12 cellular contexts compared by ENCODE assay signal in genomic region chr1:203316626-203317093, GRCh38. TPM values are rescaled to one million over a fixed set of nuclear protein-coding genes. Genes with fewer than 3 reads are reported as not detected.
DNase-seq lines count a peak whose midpoint lies in the region; ATAC-seq and TF ChIP-seq lines count a peak whose summit lies in the region.
"Had no signal": no experiment of that assay in that cellular context is flagged by ENCODE, and none has a peak within 500 bp of the region (broad histone marks: within the 10 kb centered on the region; RNA-seq: fewer than 3 reads in every experiment).

No MANE protein-coding gene starts in this region.

- CTCF ChIA-PET in activated CD8-positive, alpha-beta T cell treated with anti-CD3 and anti-CD28 coated beads, Interleukin-2, amount 10 ng/mL, durations not matched to agents 7 days and 5 days (lab: Charles Lee): interaction anchor here (0.8 to 4.1 kb wide), 11 partner anchors 8 to 49 kb away, joined by 3 to 18 read pairs (median 6); partner anchors contain the start of gene BTG2

- POLR2A ChIA-PET in activated CD8-positive, alpha-beta T cell treated with anti-CD3 and anti-CD28 coated beads, Interleukin-2, amount 10 ng/mL, durations not matched to agents 7 days and 5 days (lab: Charles Lee): interaction anchor here (0.7 to 2.4 kb wide), 3 partner anchors 8 to 28 kb away, joined by 3 to 25 read pairs (median 4); partner anchors contain the start of gene BTG2

- H3K36me3 ChIP-seq in ascending aorta (no peaks in the 10 kb centered on the region), right lobe of liver (no peaks in the 10 kb centered on the region), transverse colon (no peaks in the 10 kb centered on the region)

- H3K27me3 Mint-ChIP-seq in activated CD8-positive, alpha-beta T cell treated with anti-CD3 and anti-CD28 coated beads, Interleukin-2, amount 10 ng/mL, durations not matched to agents 7 days and 5 days (ENCODE audit: low read depth): peaks cover 3% of the 10 kb centered on the region

- peaks cover 24% of the 10 kb centered on the region for H3K4me1 Mint-ChIP-seq in activated CD8-positive, alpha-beta T cell treated with anti-CD3 and anti-CD28 coated beads, Interleukin-2, amount 10 ng/mL, durations not matched to agents 7 days and 5 days (ENCODE audit: low read depth)

- H3K27ac ChIP-seq in ascending aorta (peak overlapping the region; percentile 60 to 73), right lobe of liver (peak overlapping the region in 1 of 3 donors; percentile 62), transverse colon (peak overlapping the region; percentile 75 to 84 (median 78))
- H3K27ac ChIP-seq: neutrophil had no signal

- H3K9me3 Mint-ChIP-seq in activated CD8-positive, alpha-beta T cell treated with anti-CD3 and anti-CD28 coated beads, Interleukin-2, amount 10 ng/mL, durations not matched to agents 7 days and 5 days (ENCODE audit: insufficient read depth): no peaks in the 10 kb centered on the region

- H3K9me3 ChIP-seq in ascending aorta (no peaks in the 10 kb centered on the region), right lobe of liver (no peaks in the 10 kb centered on the region), transverse colon (no peaks in the 10 kb centered on the region)
- H3K9me3 ChIP-seq: neutrophil had no signal

- H3K27ac Mint-ChIP-seq in activated CD8-positive, alpha-beta T cell treated with anti-CD3 and anti-CD28 coated beads, Interleukin-2, amount 10 ng/mL, durations not matched to agents 7 days and 5 days: no peak overlapping the region

- in situ Hi-C loops in transverse colon (cut with MboI; ENCODE audit: low pct_ligation_motif_present in 1 of 4, low pct_unique_long_range_greater_than_20kb in 1 of 4, low sequenced_read_pairs in 3 of 4): no loop called here

- no peaks in the 10 kb centered on the region for H3K27me3 ChIP-seq in ascending aorta
- H3K27me3 ChIP-seq in right lobe of liver: no peaks in the 10 kb centered on the region
- H3K27me3 ChIP-seq in transverse colon: no peaks in the 10 kb centered on the region
- H3K27me3 ChIP-seq: neutrophil had no signal

- DNase-seq in DMS 273 (lab: John Stamatoyannopoulos, UW; ENCODE audit: unreplicated experiment): peak; percentile 43
- DNase-seq in DMS 273 treated with DMSO at 0.1 percent for 48 hours (lab: John Stamatoyannopoulos, UW): no peak
- no peak for DNase-seq in ascending aorta (ENCODE audit: low spot score in 2 of 2)
- DNase-seq in right lobe of liver: no peak
- peak; percentile 73 for DNase-seq in transverse colon
- DNase-seq in NCI-H1105 treated with DMSO at 0.1 percent for 48 hours (lab: John Stamatoyannopoulos, UW): no peak
- DNase-seq in NCI-H1048 (lab: John Stamatoyannopoulos, UW): no peak
- no peak for DNase-seq in activated CD8-positive, alpha-beta T cell treated with anti-CD3 and anti-CD28 coated beads, Interleukin-2, amount 10 ng/mL, durations not matched to agents 7 days and 5 days
- DNase-seq: 8988T, head of caudate nucleus, NCI-H2171 had no signal

- H3K4me3 ChIP-seq in ascending aorta (no peak overlapping the region), right lobe of liver (no peak overlapping the region), transverse colon (no peak overlapping the region)

- WGBS in right lobe of liver (ENCODE audit: insufficient coverage, low coverage, low lambda C conversion rate, missing lambda C conversion rate): 35% methylated on average over 4 of the region's 4 CpGs
- WGBS in transverse colon (ENCODE audit: low coverage in 1 of 2), 2 donors: 32% methylated on average over 4 of the region's 4 CpGs; no CpG with 5 or more reads in 1 of the 2 donors

- peaks cover 14% of the 10 kb centered on the region for H3K36me3 Mint-ChIP-seq in activated CD8-positive, alpha-beta T cell treated with anti-CD3 and anti-CD28 coated beads, Interleukin-2, amount 10 ng/mL, durations not matched to agents 7 days and 5 days (ENCODE audit: low read depth)

- intact Hi-C loops in ascending aorta (cut with DNase I) (no loop called here), right lobe of liver (cut with DNase I) (no loop called here), transverse colon (cut with DNase I; ENCODE audit: low total_unique reads) (no loop called here)

- H3K4me1 ChIP-seq in ascending aorta: peaks cover 0 to 6% of the 10 kb centered on the region in 2 donors
- peaks cover 0 to 6% (median 0%) of the 10 kb centered on the region in 4 donors for H3K4me1 ChIP-seq in right lobe of liver
- peaks cover 22 to 48% (median 35%) of the 10 kb centered on the region in 4 donors for H3K4me1 ChIP-seq in transverse colon

- TF ChIP-seq POLR2A in right lobe of liver (IDR thresholded peaks at IDR 0.05) (no peak), transverse colon (IDR thresholded peaks at IDR 0.05) (peak; percentile 15)

- peak; percentile 22 to 88 (median 59) for ATAC-seq in right lobe of liver
- no peak for ATAC-seq in activated CD8-positive, alpha-beta T cell treated with anti-CD3 and anti-CD28 coated beads, Interleukin-2, amount 10 ng/mL, durations not matched to agents 7 days and 5 days

- TF ChIP-seq CTCF in ascending aorta (IDR thresholded peaks at IDR 0.05): no peak
- no peak for TF ChIP-seq CTCF in right lobe of liver (IDR thresholded peaks at IDR 0.05)
- TF ChIP-seq CTCF in transverse colon (IDR thresholded peaks at IDR 0.05): no peak

- H3K4me3 Mint-ChIP-seq in activated CD8-positive, alpha-beta T cell treated with anti-CD3 and anti-CD28 coated beads, Interleukin-2, amount 10 ng/mL, durations not matched to agents 7 days and 5 days: no peak overlapping the region

- TF ChIP-seq EP300 in transverse colon (IDR thresholded peaks at IDR 0.05; ENCODE audit: low read depth): no peak

RNA-seq across cellular contexts. Expression of gene BTG2, which starts 11.3 kb away (rescaled TPM):
- total RNA-seq in ascending aorta (219 TPM), right lobe of liver (10 to 100 TPM in 1 of 6 experiments, 1 to 10 TPM in 5; 2.0 to 11.2 (median 5.4) TPM), transverse colon (100 to 1,000 TPM in 3 of 4 donors, 10 to 100 TPM in 1; 98.9 to 144 (median 142) TPM)
- 10 to 100 TPM; 58.6 to 58.9 TPM for total RNA-seq in activated CD8-positive, alpha-beta T cell treated with anti-CD3 and anti-CD28 coated beads, Interleukin-2, amount 10 ng/mL, durations not matched to agents 7 days and 5 days

RNA-seq across cellular contexts. Expression of gene FMOD, which starts 34.3 kb away (rescaled TPM):
- total RNA-seq in ascending aorta (92.3 TPM), right lobe of liver (1 to 10 TPM; 2.7 to 9.0 (median 3.8) TPM), transverse colon (10 to 100 TPM; 13.5 to 44.0 (median 17.8) TPM)
- total RNA-seq in activated CD8-positive, alpha-beta T cell treated with anti-CD3 and anti-CD28 coated beads, Interleukin-2, amount 10 ng/mL, durations not matched to agents 7 days and 5 days: not detected

Comparison
In these comparisons a context has a peak if more than half of its experiments do, and no peak if none do; other contexts are left out.
1. DNase-seq: peak in DMS 273 (single experiment) and transverse colon (single experiment); none in DMS 273 treated with DMSO at 0.1 percent for 48 hours (single experiment), ascending aorta (0 of 2), right lobe of liver (0 of 3), NCI-H1105 treated with DMSO at 0.1 percent for 48 hours (single experiment), NCI-H1048 (single experiment) and activated CD8-positive, alpha-beta T cell treated with anti-CD3 and anti-CD28 coated beads, Interleukin-2, amount 10 ng/mL, durations not matched to agents 7 days and 5 days (single experiment).
2. RNA of gene BTG2, which starts 11.3 kb away (total RNA-seq): 219 TPM in ascending aorta (single experiment), 98.9 to 144 TPM in transverse colon and 58.6 to 58.9 TPM in activated CD8-positive, alpha-beta T cell treated with anti-CD3 and anti-CD28 coated beads, Interleukin-2, amount 10 ng/mL, durations not matched to agents 7 days and 5 days; 2.0 to 11.2 TPM in right lobe of liver; every median in the first group is over 4 times any median in the second.